In genomic region chr6:39892490-39893129, GRCh38 we compare ENCODE assay signal across 8 cellular contexts. TPM values are rescaled to one million over a fixed set of nuclear protein-coding genes. Genes with fewer than 3 reads are reported as not detected.
DNase-seq lines count a peak whose midpoint lies in the region; ATAC-seq and TF ChIP-seq lines count a peak whose summit lies in the region.

No MANE protein-coding gene starts in this region.

- ATAC-seq in stimulated activated naive CD8-positive, alpha-beta T cell treated with anti-CD3 and anti-CD28 coated beads, Interleukin-15, Interleukin-2, amounts not matched to agents 100 U/mL and 50 U/mL, for 24 hours: no peak
- no peak for ATAC-seq in GM18511 (IDR thresholded peaks at IDR 0.05; ENCODE audit: unreplicated experiment)

- in situ Hi-C loops in GM13976 (cut with MboI; ENCODE audit: low sequenced_read_pairs, unreplicated experiment): loop anchor here (25.0 kb wide), 1 partner anchor 530 kb away; no protein-coding TSS in a partner anchor

- TF ChIP-seq CTCF in GM13976 (IDR thresholded peaks at IDR 0.05; ENCODE audit: borderline replicate concordance, control extremely low read depth, extremely low read depth, insufficient read depth, missing control alignments): peak; percentile 28

- DNase-seq in AML-193 (lab: John Stamatoyannopoulos, UW) (peak; percentile 28 to 30), GM13976 (ENCODE audit: low spot score) (peak; percentile 64), NCI-H774 (lab: John Stamatoyannopoulos, UW) (peak; percentile 19), cerebellum (ENCODE audit: low spot score) (peak; percentile 47), kidney tubule cell (ENCODE audit: low spot score) (peak; percentile 60)
- DNase-seq in stimulated activated naive CD8-positive, alpha-beta T cell treated with anti-CD3 and anti-CD28 coated beads, Interleukin-15, Interleukin-2, amounts not matched to agents 100 U/mL and 50 U/mL, for 24 hours: peak; percentile 20
- DNase-seq in activated CD8-positive, alpha-beta memory T cell treated with anti-CD3 and anti-CD28 coated beads for 24 hours: no peak

RNA-seq across cellular contexts. Expression of gene MOCS1, which starts 41.7 kb away (rescaled TPM):
- 7.2 TPM for total RNA-seq in cerebellum
